In the genomic region with DNA sequence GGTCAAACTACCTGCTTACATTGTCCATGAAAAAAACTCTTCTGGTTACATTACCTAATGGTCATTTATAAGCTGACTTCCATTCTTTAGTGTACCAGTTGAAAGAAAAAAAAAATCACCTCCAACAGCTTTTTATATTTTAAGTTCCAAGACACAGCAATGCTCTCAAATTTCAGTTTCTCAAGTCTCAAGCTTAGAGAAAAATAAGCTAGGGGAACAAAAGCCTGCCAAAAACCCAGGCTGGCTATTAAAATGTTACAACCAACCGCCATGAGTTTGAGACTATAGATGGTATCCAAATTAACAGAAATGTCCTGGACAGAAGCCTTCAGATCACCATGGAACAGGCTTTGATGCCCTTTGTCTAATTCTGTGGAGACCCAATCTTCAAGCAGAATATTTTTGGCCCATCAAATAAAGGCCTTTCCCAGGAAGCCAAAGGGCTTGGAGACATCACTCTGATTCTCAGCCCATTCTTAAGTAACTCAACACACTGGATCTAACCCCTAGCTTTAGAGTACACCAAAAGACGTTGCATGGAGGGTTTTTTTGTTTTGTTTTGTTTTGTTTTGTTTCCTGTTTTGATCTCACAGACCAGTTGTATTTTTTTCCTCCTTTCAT, we compare ENCODE assay signal across 23 cellular contexts.
DNase-seq lines count a peak whose midpoint lies in the region; ATAC-seq, FAIRE-seq and TF ChIP-seq lines count a peak whose summit lies in the region.
"Had no signal": no experiment of that assay in that cellular context is flagged by ENCODE, and none has a peak within 500 bp of the region (broad histone marks: within the 10 kb centered on the region; RNA-seq: fewer than 3 reads in every experiment).

No MANE protein-coding gene starts in this region.

- peak; percentile 18 for FAIRE-seq in GM18507 (lab: Jason Lieb, UNC)

- intact Hi-C loops in lower lobe of right lung (cut with DNase I), result no loop called here
- intact Hi-C loops in Calu3 (cut with micrococcal nuclease; ENCODE audit: unreplicated experiment), result no loop called here

- H3K27ac Mint-ChIP-seq in Calu3 (ENCODE audit: unreplicated experiment), result no peak overlapping the region
- H3K27ac Mint-ChIP-seq: stimulated activated naive B cell treated with anti-CD40 and anti-IgM and Interleukin-4, amounts not matched to agents 10 μg/mL and 1 μg/mL and 100 μg/mL, for 72 hours; T-helper 17 cell had no signal

- H3K4me1 ChIP-seq in lower lobe of right lung (peaks cover 2% of the 10 kb centered on the region), subcutaneous abdominal adipose tissue (ENCODE audit: control insufficient read depth in 5 of 5, insufficient read depth in 5 of 5, low read length in 5 of 5) (peaks cover 0 to 31% (median 2%) of the 10 kb centered on the region in 5 donors)
- H3K4me1 ChIP-seq: parathyroid adenoma, Peyer's patch had no signal

- no peaks in the 10 kb centered on the region for H3K4me1 Mint-ChIP-seq in Calu3 (ENCODE audit: low read depth, unreplicated experiment)
- H3K4me1 Mint-ChIP-seq: stimulated activated naive B cell treated with anti-CD40 and anti-IgM and Interleukin-4, amounts not matched to agents 10 μg/mL and 1 μg/mL and 100 μg/mL, for 72 hours; T-helper 17 cell had no signal

- BruUV-seq in Calu3 (replicated peaks; lab: Mats Ljungman, UMichigan), result no TSS peak

- CTCF ChIA-PET in Calu3 (lab: Charles Lee), result interaction anchor here (0.7 kb wide), 1 partner anchor 572 kb away, joined by 4 read pairs; no protein-coding TSS in a partner anchor

- H3K9ac ChIP-seq in subcutaneous abdominal adipose tissue (ENCODE audit: low read length in 5 of 5), result peak overlapping the region in 1 of 5 donors; percentile 8
- H3K9ac ChIP-seq: parathyroid adenoma had no signal

- TF ChIP-seq CTCF in lower lobe of right lung (IDR thresholded peaks at IDR 0.05) (no peak), Calu3 (IDR thresholded peaks at IDR 0.05; ENCODE audit: unreplicated experiment) (no peak)

- no peaks in the 10 kb centered on the region for H3K9me3 ChIP-seq in lower lobe of right lung
- H3K9me3 ChIP-seq in subcutaneous abdominal adipose tissue (ENCODE audit: control insufficient read depth in 5 of 5, low read length in 5 of 5), result no peaks in the 10 kb centered on the region
- H3K9me3 ChIP-seq: Peyer's patch had no signal

- H3K4me3 ChIP-seq in lower lobe of right lung, result no peak overlapping the region
- no peak overlapping the region for H3K4me3 ChIP-seq in subcutaneous abdominal adipose tissue (ENCODE audit: low read depth in 1 of 5, low read length in 5 of 5)
- H3K4me3 ChIP-seq: lung, Peyer's patch had no signal

- no peaks in the 10 kb centered on the region for H3K36me3 ChIP-seq in lower lobe of right lung
- H3K36me3 ChIP-seq in subcutaneous abdominal adipose tissue (ENCODE audit: control insufficient read depth in 5 of 5, insufficient read depth in 5 of 5, low read length in 5 of 5), result no peaks in the 10 kb centered on the region
- H3K36me3 ChIP-seq: Peyer's patch had no signal

- H3K36me3 Mint-ChIP-seq in Calu3 (ENCODE audit: insufficient read depth, unreplicated experiment), result peaks cover 5% of the 10 kb centered on the region
- H3K36me3 Mint-ChIP-seq: stimulated activated naive B cell treated with anti-CD40 and anti-IgM and Interleukin-4, amounts not matched to agents 10 μg/mL and 1 μg/mL and 100 μg/mL, for 72 hours had no signal

- DNase-seq in GM18507 (ENCODE audit: extremely low spot score, insufficient read length, low read depth), result no peak
- DNase-seq in cerebellar cortex (ENCODE audit: low spot score), result peak; percentile 68
- DNase-seq in lower lobe of right lung, result no peak
- no peak for DNase-seq in effector CD4-positive, alpha-beta T cell
- DNase-seq in Calu3, result no peak
- DNase-seq: activated CD4-positive, alpha-beta T cell treated with anti-CD3 and anti-CD28 coated beads, Interleukin-2, amount 50 U/mL, for 48 hours; AML-193; COR-L47; DND-41; islet precursor cell; Karpas-422; NCI-H1048; NCI-H2029 treated with DMSO at 0.1 percent for 48 hours; NCI-H446 treated with DMSO at 0.1 percent for 48 hours; Peyer's patch; stimulated activated CD4-positive, alpha-beta T cell treated with anti-CD3 and anti-CD28 coated beads, Interleukin-1b, Interleukin-23, amount 100 ng/mL, for 48 hours; stimulated activated naive B cell treated with anti-CD40 and anti-IgM and Interleukin-4, amounts not matched to agents 10 μg/mL and 1 μg/mL and 100 μg/mL, for 72 hours; T-helper 17 cell had no signal

- H3K27ac ChIP-seq in lower lobe of right lung, result peak overlapping the region; percentile 25
- peak overlapping the region; percentile 64 for H3K27ac ChIP-seq in subcutaneous abdominal adipose tissue (ENCODE audit: low read depth, low read length)
- H3K27ac ChIP-seq: parathyroid adenoma, Peyer's patch had no signal

- ATAC-seq in lower lobe of right lung (no peak), GM18520 (IDR thresholded peaks at IDR 0.05; ENCODE audit: unreplicated experiment) (no peak)
- ATAC-seq: HCT116; stimulated activated naive B cell treated with anti-CD40 and anti-IgM and Interleukin-4, amounts not matched to agents 10 μg/mL and 1 μg/mL and 100 μg/mL, for 72 hours; T-helper 17 cell had no signal

- no peaks in the 10 kb centered on the region for H3K27me3 ChIP-seq in lower lobe of right lung (ENCODE audit: low read depth)
- no peaks in the 10 kb centered on the region for H3K27me3 ChIP-seq in subcutaneous abdominal adipose tissue (ENCODE audit: control insufficient read depth in 5 of 5, insufficient read depth in 4 of 5, low read length in 5 of 5)
- H3K27me3 ChIP-seq: Peyer's patch had no signal

- no peaks in the 10 kb centered on the region for H3K9me3 Mint-ChIP-seq in Calu3 (ENCODE audit: low read depth, unreplicated experiment)

- no peak overlapping the region for H3K4me3 Mint-ChIP-seq in Calu3 (ENCODE audit: low read depth, unreplicated experiment)
- H3K4me3 Mint-ChIP-seq: stimulated activated naive B cell treated with anti-CD40 and anti-IgM and Interleukin-4, amounts not matched to agents 10 μg/mL and 1 μg/mL and 100 μg/mL, for 72 hours; T-helper 17 cell had no signal

- no peaks in the 10 kb centered on the region for H3K27me3 Mint-ChIP-seq in Calu3 (ENCODE audit: unreplicated experiment)
- H3K27me3 Mint-ChIP-seq: stimulated activated naive B cell treated with anti-CD40 and anti-IgM and Interleukin-4, amounts not matched to agents 10 μg/mL and 1 μg/mL and 100 μg/mL, for 72 hours had no signal
